ENCODE assay signal across 19 cellular contexts in genomic region chr4:147599764-147600163, GRCh38. TPM values are rescaled to one million over a fixed set of nuclear protein-coding genes. Genes with fewer than 3 reads are reported as not detected.
A peak's percentile ranks its signal among the peaks of the same experiment; 100 is the strongest.
DNase-seq lines count a peak whose midpoint lies in the region; ATAC-seq, FAIRE-seq and TF ChIP-seq lines count a peak whose summit lies in the region.
"Had no signal": no experiment of that assay in that cellular context is flagged by ENCODE, and none has a peak within 500 bp of the region (broad histone marks: within the 10 kb centered on the region; RNA-seq: fewer than 3 reads in every experiment).

No MANE protein-coding gene starts in this region.

- H3K56ac ChIP-seq in H9 (ENCODE audit: insufficient read length, low read depth, low read length), result no peak overlapping the region

- no peak overlapping the region for H3K4me3 ChIP-seq in A549
- no peak overlapping the region for H3K4me3 ChIP-seq in fibroblast of villous mesenchyme (ENCODE audit: low read depth, low read length)
- no peak overlapping the region for H3K4me3 ChIP-seq in Karpas-422 (ENCODE audit: low read length)
- no peak overlapping the region for H3K4me3 ChIP-seq in stomach
- H3K4me3 ChIP-seq: SJCRH30 had no signal

- H3K27me3 ChIP-seq in H9 (ENCODE audit: insufficient read depth, low read length) (no peaks in the 10 kb centered on the region), Karpas-422 (ENCODE audit: low read length) (no peaks in the 10 kb centered on the region), stomach (no peaks in the 10 kb centered on the region)
- H3K27me3 ChIP-seq: SJCRH30 had no signal

- H2BK5ac ChIP-seq in H9 (ENCODE audit: insufficient read length, low read length), result no peak overlapping the region

- no peaks in the 10 kb centered on the region for H3K9me2 ChIP-seq in Karpas-422 (replicated peaks; ENCODE audit: insufficient read depth, low read length)

- no peak overlapping the region; the same call in 1 of the 2 replicates for H2BK15ac ChIP-seq in H9 (ENCODE audit: low read depth, low read length)

- no peaks in the 10 kb centered on the region for H3K36me3 ChIP-seq in Karpas-422 (ENCODE audit: insufficient read depth, low read length)
- H3K36me3 ChIP-seq in stomach, result no peaks in the 10 kb centered on the region
- H3K36me3 ChIP-seq: SJCRH30 had no signal

- peaks cover 10 to 12% of the 10 kb centered on the region in 2 experiments for H3K4me1 Mint-ChIP-seq in H9
- H3K4me1 Mint-ChIP-seq: memory B cell had no signal

- no peak overlapping the region for H3K14ac ChIP-seq in H9 (ENCODE audit: insufficient read depth, low read length)

- no peaks in the 10 kb centered on the region for H4K20me1 ChIP-seq in H9 (ENCODE audit: control insufficient read depth, insufficient read depth, insufficient read length)
- no peaks in the 10 kb centered on the region for H4K20me1 ChIP-seq in Karpas-422 (ENCODE audit: insufficient read depth, low read depth, low read length)

- no peak overlapping the region for H2AFZ ChIP-seq in H9 (ENCODE audit: low read length)
- no peak overlapping the region for H2AFZ ChIP-seq in Karpas-422 (ENCODE audit: low read length)

- 67% methylated on average over 3 of the region's 3 CpGs for WGBS in A549 (ENCODE audit: missing lambda C conversion rate)
- WGBS in H9 (ENCODE audit: extremely low coverage, insufficient read length, low lambda C conversion rate), result no CpG with 5 or more reads among the region's 3 CpGs
- WGBS in stomach, 5 donors, result 80 to 88% (median 84%) methylated on average over 3 of the region's 3 CpGs

- intact Hi-C loops in stomach (cut with DNase I; ENCODE audit: low total_unique reads), result no loop called here

- H3K27ac Mint-ChIP-seq in H9, result peak overlapping the region in 1 of 3 experiments; percentile 56; a peak in 1 of 7 replicates
- H3K27ac Mint-ChIP-seq: CD8-positive, alpha-beta T cell; memory B cell; type B pancreatic cell had no signal

- H3K18ac ChIP-seq in H9 (ENCODE audit: insufficient read length, low read depth, low read length), result no peak overlapping the region

- H3K79me1 ChIP-seq in H9 (ENCODE audit: insufficient read depth, low read depth, low read length, poor library complexity, severe bottlenecking), result no peaks in the 10 kb centered on the region

- no peak overlapping the region; a peak in 1 of 5 replicates for H3K4me3 Mint-ChIP-seq in H9
- H3K4me3 Mint-ChIP-seq: CD8-positive, alpha-beta T cell; memory B cell; type B pancreatic cell had no signal

- H3K27ac ChIP-seq in A549, result peak overlapping the region; percentile 25 to 57; a peak in 3 of 6 replicates
- H3K27ac ChIP-seq in H9 (ENCODE audit: insufficient read length, low read depth, low read length), result no peak overlapping the region
- no peak overlapping the region for H3K27ac ChIP-seq in Karpas-422 (ENCODE audit: low read length)
- no peak overlapping the region for H3K27ac ChIP-seq in stomach
- H3K27ac ChIP-seq: SJCRH30 had no signal

- H3K4me2 ChIP-seq in A549 (no peak overlapping the region), H9 (ENCODE audit: insufficient read depth, insufficient read length, low read length) (no peak overlapping the region), Karpas-422 (ENCODE audit: low read depth, low read length, poor library complexity, severe bottlenecking) (no peak overlapping the region)

- TF ChIP-seq RAD21 in A549 (conservative IDR thresholded peaks at IDR 0.05 in 1 of 2, IDR thresholded peaks at IDR 0.05 in 1 of 2), result no peak

- H4K8ac ChIP-seq in H9 (replicated peaks; ENCODE audit: insufficient read length, low read depth, low read length), result no peak overlapping the region

- no peak for FAIRE-seq in A549 (lab: Jason Lieb, UNC)

- no peak overlapping the region for H2BK120ac ChIP-seq in H9 (ENCODE audit: low read depth, low read length, poor library complexity, severe bottlenecking)

- no peaks in the 10 kb centered on the region for H3K27me3 Mint-ChIP-seq in H9 (ENCODE audit: low read depth)
- H3K27me3 Mint-ChIP-seq: type B pancreatic cell had no signal

- POLR2A ChIA-PET in A549 (lab: Yijun Ruan, JAX), result no interaction called here

- no peak overlapping the region for H4K5ac ChIP-seq in H9 (ENCODE audit: insufficient read length, low read depth, low read length)

- H4K91ac ChIP-seq in H9 (ENCODE audit: insufficient read length, low read depth, low read length), result no peak overlapping the region

- H3K23me2 ChIP-seq in H9 (ENCODE audit: insufficient read length, low read depth, low read length, poor library complexity, severe bottlenecking), result no peaks in the 10 kb centered on the region

- peak overlapping the region; percentile 45 for H2BK12ac ChIP-seq in H9 (ENCODE audit: insufficient read length, low read depth, low read length)

- no peak for TF ChIP-seq CTCF in A549 (IDR thresholded peaks at IDR 0.05)
- TF ChIP-seq CTCF in H9 (conservative IDR thresholded peaks at IDR 0.05), result no peak
- TF ChIP-seq CTCF in fibroblast of villous mesenchyme (IDR thresholded peaks at IDR 0.05; ENCODE audit: insufficient read depth, low read depth, low read length), result no peak
- no peak for TF ChIP-seq CTCF in stomach (IDR thresholded peaks at IDR 0.05)

- H3K9me3 Mint-ChIP-seq in H9, result no peaks in the 10 kb centered on the region
- H3K9me3 Mint-ChIP-seq: CD8-positive, alpha-beta T cell; memory B cell; type B pancreatic cell had no signal

- no peak overlapping the region for H3K9ac ChIP-seq in H9 (ENCODE audit: extremely low read depth, insufficient read length, low read length)
- no peak overlapping the region for H3K9ac ChIP-seq in Karpas-422 (ENCODE audit: low read length)

- no peak overlapping the region for H2BK20ac ChIP-seq in H9 (ENCODE audit: low read depth, low read length, poor library complexity, severe bottlenecking)

- H3K9me3 ChIP-seq in A549 (no peaks in the 10 kb centered on the region), H9 (ENCODE audit: control insufficient read depth, low read depth, low read length) (no peaks in the 10 kb centered on the region), Karpas-422 (ENCODE audit: low read length) (no peaks in the 10 kb centered on the region), stomach (no peaks in the 10 kb centered on the region)
- H3K9me3 ChIP-seq: SJCRH30 had no signal

- no peaks in the 10 kb centered on the region for H3K36me3 Mint-ChIP-seq in H9 (ENCODE audit: insufficient read depth in 1 of 3, low read depth in 3 of 3)
- H3K36me3 Mint-ChIP-seq: CD8-positive, alpha-beta T cell; memory B cell had no signal

- DNase-seq in A549 (ENCODE audit: low read depth in 1 of 2, low spot score in 1 of 2), result no peak
- DNase-seq in H9, result no peak
- peak; percentile 91 for DNase-seq in amniotic epithelial cell (ENCODE audit: low read depth)
- peak; percentile 60 for DNase-seq in fibroblast of villous mesenchyme (ENCODE audit: low read depth)
- DNase-seq in Karpas-422, result no peak
- DNase-seq in GM19240 (ENCODE audit: insufficient read length, low spot score), result no peak
- no peak for DNase-seq in stomach
- no peak for DNase-seq in DMS 273 (lab: John Stamatoyannopoulos, UW; ENCODE audit: unreplicated experiment)
- DNase-seq: activated effector memory CD4-positive, alpha-beta T cell treated with Interleukin-2 at 50 U/mL for 16 hours; amniotic stem cell; CD8-positive, alpha-beta T cell; DND-41; NCI-H1694 treated with DMSO at 0.1 percent for 48 hours; NCI-H524; SJCRH30; stimulated activated CD4-positive, alpha-beta T cell treated with anti-CD3 and anti-CD28 coated beads, Interleukin-15, amount 100 ng/mL, for 24 hours; stimulated activated naive CD4-positive, alpha-beta T cell had no signal

- no peaks in the 10 kb centered on the region for H3K79me2 ChIP-seq in H9 (ENCODE audit: insufficient read depth, low read length)
- H3K79me2 ChIP-seq in Karpas-422 (ENCODE audit: low read length), result no peaks in the 10 kb centered on the region

- peaks cover 8% of the 10 kb centered on the region; the same call in 1 of the 3 replicates for H3K4me1 ChIP-seq in A549
- peaks cover 5% of the 10 kb centered on the region for H3K4me1 ChIP-seq in H9 (ENCODE audit: insufficient read depth, low read length)
- H3K4me1 ChIP-seq in Karpas-422 (ENCODE audit: low read length), result no peaks in the 10 kb centered on the region
- peaks cover 0 to 15% (median 14%) of the 10 kb centered on the region in 4 donors for H3K4me1 ChIP-seq in stomach
- H3K4me1 ChIP-seq: SJCRH30 had no signal

- H3K4ac ChIP-seq in H9 (ENCODE audit: low read depth, low read length), result no peak overlapping the region

- no peak overlapping the region for H3T11ph ChIP-seq in H9 (ENCODE audit: low read length)

- ATAC-seq in A549, result peak in 1 of 2 experiments; percentile 40; a peak in 3 of 6 replicates
- ATAC-seq: CD8-positive, alpha-beta T cell had no signal

- H3K23ac ChIP-seq in H9 (ENCODE audit: insufficient read length, low read depth, low read length), result no peak overlapping the region

- TF ChIP-seq EP300 in A549 (IDR thresholded peaks at IDR 0.05) (no peak), stomach (IDR thresholded peaks at IDR 0.05) (no peak)

- no peak overlapping the region for H2AK5ac ChIP-seq in H9 (ENCODE audit: insufficient read length, low read length)

- CTCF ChIA-PET in A549 (lab: Yijun Ruan, JAX), result interaction anchor here (1.2 to 1.5 kb wide), 4 partner anchors 9 to 267 kb away, joined by 3 to 6 read pairs (median 5); no protein-coding TSS in a partner anchor

- TF ChIP-seq POLR2A in A549 (IDR thresholded peaks at IDR 0.05; ENCODE audit: low read length) (no peak), stomach (IDR thresholded peaks at IDR 0.05) (no peak)

TF ChIP-seq in A549, 52 proteins besides CTCF, POLR2A, EP300 and RAD21:
- TF ChIP-seq CBX2 (IDR thresholded peaks at IDR 0.05; ENCODE audit: borderline replicate concordance, low read depth) (no peak), HES2 (IDR thresholded peaks at IDR 0.05) (no peak), MAFK (IDR thresholded peaks at IDR 0.05; ENCODE audit: partially characterized antibody) (peak; percentile 44), NR3C1 (IDR thresholded peaks at IDR 0.05) (no peak)

RNA-seq across cellular contexts. Expression of gene TMEM184C, which starts 17.4 kb away (rescaled TPM):
- polyA plus RNA-seq in A549 (2011; rRNA removed) (25.2 and 30.5 TPM in 2 replicates), A549 (2017; fragmentation: RNase III; extraction: RNeasy Plus Mini Kit Qiagen cat#74134 plus additional on column Dnase treatment) (17.4 to 17.6 TPM (median 17.6 TPM) in 3 replicates), stomach (1 to 10 TPM; 5.1 to 6.3 (median 6.0) TPM)
- 6.1 and 7.6 TPM in 2 replicates for polyA plus RNA-seq in A549 (2012; cell fraction: cytosol; rRNA removed)
- polyA plus RNA-seq in A549 (2012; cell fraction: nucleus; rRNA removed), result 3.4 and 5.1 TPM in 2 replicates
- 28.0 and 30.5 TPM in 2 replicates for polyA minus RNA-seq in A549 (2011; rRNA and poly(A)+ RNA removed)
- total RNA-seq in H9 (2021) (43.8 and 45.5 TPM in 2 replicates), fibroblast of villous mesenchyme (27.7 and 44.9 TPM in 2 replicates), stomach (10 to 100 TPM in 4 of 5 donors, 1 to 10 TPM in 1; 7.8 to 31.8 (median 20.6) TPM)
- 34.1 and 47.0 TPM in 2 replicates for total RNA-seq in Karpas-422 (2014; rRNA removed; shearing (Covaris generic); ENCODE audit: low replicate concordance)

Comparison
In these comparisons a context has a peak if more than half of its experiments do, and no peak if none do; other contexts are left out.
1. DNase-seq: peak in amniotic epithelial cell (single experiment) and fibroblast of villous mesenchyme (single experiment); none in A549 (0 of 2), H9 (single experiment), Karpas-422 (single experiment), GM19240 (single experiment), stomach (single experiment) and DMS 273 (single experiment).
2. H3K27ac ChIP-seq: peak in A549 (2 of 2); none in H9 (single experiment), Karpas-422 (single experiment) and stomach (0 of 5).